In genomic region chr13:30306762-30307193, GRCh38 we compare ENCODE assay signal across 8 cellular contexts. TPM values are rescaled to one million over a fixed set of nuclear protein-coding genes. Genes with fewer than 3 reads are reported as not detected.
DNase-seq lines count a peak whose midpoint lies in the region; ATAC-seq and TF ChIP-seq lines count a peak whose summit lies in the region.

No MANE protein-coding gene starts in this region.

- no peaks in the 10 kb centered on the region for H4K20me1 ChIP-seq in mammary epithelial cell (ENCODE audit: insufficient read depth, low read length)

- peak overlapping the region; percentile 94 for H3K4me2 ChIP-seq in mammary epithelial cell (ENCODE audit: insufficient read depth, low read depth, low read length)

- H3K79me2 ChIP-seq in mammary epithelial cell (ENCODE audit: insufficient read depth, low read length), result peaks cover 53% of the 10 kb centered on the region

- H3K4me3 ChIP-seq in AG04450 (ENCODE audit: low read depth, low read length) (peak overlapping the region; percentile 90), WERI-Rb-1 (ENCODE audit: low read depth, low read length) (peak overlapping the region; percentile 67), mammary epithelial cell (replicated peaks in 1 of 3; ENCODE audit: insufficient read depth in 1 of 3, low read depth in 2 of 3, low read length in 3 of 3) (peak overlapping the region; percentile 94 to 96 (median 96)), skin epidermis (peak overlapping the region; percentile 84 to 100 (median 99))

- H3K9me3 ChIP-seq in AG04450 (ENCODE audit: control insufficient read depth, insufficient read depth, low read length), result no peaks in the 10 kb centered on the region; the same call in 1 of the 2 replicates
- no peaks in the 10 kb centered on the region for H3K9me3 ChIP-seq in WERI-Rb-1 (ENCODE audit: severe bottlenecking)
- no peaks in the 10 kb centered on the region for H3K9me3 ChIP-seq in mammary epithelial cell (replicated peaks; ENCODE audit: insufficient read depth, low read length)

- H3K27me3 ChIP-seq in AG04450 (ENCODE audit: control insufficient read depth, insufficient read depth, low read length) (no peaks in the 10 kb centered on the region), WERI-Rb-1 (ENCODE audit: insufficient read depth, low read depth, severe bottlenecking) (no peaks in the 10 kb centered on the region), mammary epithelial cell (ENCODE audit: insufficient read depth, low read length) (no peaks in the 10 kb centered on the region)

- in situ Hi-C loops in mammary epithelial cell (cut with MboI; ENCODE audit: low sequenced_read_pairs in 2 of 2), result no loop called here

- dilution Hi-C loops in mammary epithelial cell (cut with HindIII; ENCODE audit: low sequenced_read_pairs), result no loop called here

- whole genome bisulfite sequencing in mammary epithelial cell (ENCODE audit: low coverage, missing lambda C conversion rate), result 1% methylated on average over 8 of the region's 37 CpGs

- ATAC-seq in GM18907 (IDR thresholded peaks at IDR 0.05; ENCODE audit: unreplicated experiment) (peak; percentile 86), HG03139 (IDR thresholded peaks at IDR 0.05; ENCODE audit: unreplicated experiment) (peak; percentile 76)

- peak; percentile 78 for DNase-seq in AG04450 (ENCODE audit: low read depth, low spot score)
- peak; percentile 57 for DNase-seq in NCI-H2196 treated with DMSO at 0.1 percent for 48 hours (lab: John Stamatoyannopoulos, UW; ENCODE audit: unreplicated experiment)
- DNase-seq in WERI-Rb-1, result peak; percentile 89
- DNase-seq in mammary epithelial cell, result peak; percentile 87
- peak; percentile 91 for DNase-seq in iPS-NIHi11 (ENCODE audit: low spot score)

- intact Hi-C loops in mammary epithelial cell (cut with micrococcal nuclease), result loop anchor here (1.0 to 2.0 kb wide), 2 partner anchors 36 to 311 kb away; partner anchors contain the start of gene USPL1

- H2AFZ ChIP-seq in mammary epithelial cell (ENCODE audit: low read depth, low read length), result peak overlapping the region; percentile 99

- BruUV-seq in mammary epithelial cell (replicated peaks; lab: Mats Ljungman, UMichigan), result no TSS peak

- H3K27ac ChIP-seq in AG04450 (ENCODE audit: low read depth, low read length) (no peak overlapping the region), WERI-Rb-1 (peak overlapping the region; percentile 94), mammary epithelial cell (ENCODE audit: insufficient read depth, low read depth, low read length) (peak overlapping the region; percentile 67), skin epidermis (peak overlapping the region in 20 of 21 experiments; percentile 78 to 96 (median 89))

- POLR2A ChIA-PET in AG04450 (lab: Yijun Ruan, JAX), result interaction anchor here (0.7 to 3.0 kb wide), 6 partner anchors 35 to 164 kb away, joined by 3 to 18 read pairs (median 6); partner anchors contain the start of gene HMGB1

- CTCF ChIA-PET in AG04450 (lab: Charles Lee) (interaction anchor here (0.9 to 1.2 kb wide), 2 partner anchors 29 to 174 kb away, joined by 3 to 7 read pairs; no protein-coding TSS in a partner anchor), mammary epithelial cell (lab: Charles Lee; ENCODE audit: low non-redundant PET) (no interaction called here)

- H3K4me1 ChIP-seq in mammary epithelial cell (ENCODE audit: insufficient read depth, low read length), result peaks cover 23% of the 10 kb centered on the region

- H3K9ac ChIP-seq in mammary epithelial cell (ENCODE audit: insufficient read depth, low read length), result peak overlapping the region; percentile 80

- TF ChIP-seq CTCF in AG04450 (IDR thresholded peaks at IDR 0.05; ENCODE audit: low read depth, low read length) (no peak), WERI-Rb-1 (IDR thresholded peaks at IDR 0.05; ENCODE audit: low read depth, low read length) (no peak), mammary epithelial cell (conservative IDR thresholded peaks at IDR 0.05 in 1 of 2, IDR thresholded peaks at IDR 0.05 in 1 of 2; ENCODE audit: extremely low read depth in 1 of 2, insufficient read depth in 1 of 2, low read depth in 1 of 2, low read length in 2 of 2) (no peak)

- H3K36me3 ChIP-seq in WERI-Rb-1, result no peaks in the 10 kb centered on the region
- no peaks in the 10 kb centered on the region for H3K36me3 ChIP-seq in mammary epithelial cell (ENCODE audit: insufficient read depth, low read length)

RNA-seq across cellular contexts. Expression of gene KATNAL1, which starts 0.6 kb away (rescaled TPM):
- polyA plus RNA-seq in AG04450 (2011; rRNA removed), result 8.5 and 12.6 TPM in 2 replicates
- polyA minus RNA-seq in AG04450 (2011; rRNA and poly(A)+ RNA removed), result 8.5 and 16.9 TPM in 2 replicates
- total RNA-seq in mammary epithelial cell, result 10 to 100 TPM; 21.7 to 23.0 TPM
- polyA plus RNA-seq in mammary epithelial cell, result 8.7 TPM
- polyA minus RNA-seq in mammary epithelial cell, result 5.0 TPM
